ENCODE assay signal across 9 cellular contexts in genomic region chr5:59357421-59357977, GRCh38.
DNase-seq lines count a peak whose midpoint lies in the region; ATAC-seq and TF ChIP-seq lines count a peak whose summit lies in the region.
"Had no signal": no experiment of that assay in that cellular context is flagged by ENCODE, and none has a peak within 500 bp of the region (broad histone marks: within the 10 kb centered on the region; RNA-seq: fewer than 3 reads in every experiment).

No MANE protein-coding gene starts in this region.

- DNase-seq in H4 (ENCODE audit: low spot score) = peak; percentile 91
- DNase-seq in SK-N-DZ (ENCODE audit: low spot score) = peak; percentile 87
- peak; percentile 39 for DNase-seq in left cardiac atrium
- peak; percentile 9 for DNase-seq in osteoblast (ENCODE audit: insufficient read length, low spot score, missing footprints)
- DNase-seq in coronary artery (ENCODE audit: low spot score) = no peak

- no peak overlapping the region for H3K4me2 ChIP-seq in osteoblast (ENCODE audit: insufficient read depth, low read length)

- no peak overlapping the region for H2AFZ ChIP-seq in osteoblast (ENCODE audit: low read length)

- H3K4me1 ChIP-seq in osteoblast (ENCODE audit: insufficient read depth, low read length) = no peaks in the 10 kb centered on the region

- H3K27me3 ChIP-seq in osteoblast (ENCODE audit: insufficient read depth, low read length) = no peaks in the 10 kb centered on the region

- H4K20me1 ChIP-seq in osteoblast (ENCODE audit: insufficient read depth, low read length) = no peaks in the 10 kb centered on the region

- H3K4me3 ChIP-seq in osteoblast (ENCODE audit: insufficient read depth, low read length) = no peak overlapping the region
- H3K4me3 ChIP-seq in coronary artery = no peak overlapping the region
- H3K4me3 ChIP-seq: K562 had no signal

- intact Hi-C loops in left cardiac atrium (cut with DNase I) = no loop called here

- TF ChIP-seq CTCF in osteoblast (IDR thresholded peaks at IDR 0.05; ENCODE audit: extremely low read depth, low read depth, low read length) (no peak), coronary artery (IDR thresholded peaks at IDR 0.05) (no peak)

- no peaks in the 10 kb centered on the region for H3K9me3 ChIP-seq in osteoblast (ENCODE audit: low read depth, low read length)

- H3K79me2 ChIP-seq in osteoblast (ENCODE audit: insufficient read depth, low read length) = no peaks in the 10 kb centered on the region

- H3K36me3 ChIP-seq in osteoblast (ENCODE audit: insufficient read depth, low read length) = no peaks in the 10 kb centered on the region

- no peak overlapping the region for H3K27ac ChIP-seq in osteoblast (ENCODE audit: low read depth, low read length)
- no peak overlapping the region for H3K27ac ChIP-seq in coronary artery

- ATAC-seq in left cardiac atrium = peak; percentile 28 to 70
- ATAC-seq in GM19324 (IDR thresholded peaks at IDR 0.05; ENCODE audit: low FRiP score, unreplicated experiment) = no peak
- ATAC-seq in HG03135 (IDR thresholded peaks at IDR 0.05; ENCODE audit: unreplicated experiment) = no peak
- ATAC-seq in HG03521 (IDR thresholded peaks at IDR 0.05; ENCODE audit: unreplicated experiment) = no peak
- ATAC-seq: K562 had no signal

Comparison
In these comparisons a context has a peak if more than half of its experiments do, and no peak if none do; other contexts are left out.
1. ATAC-seq: peak in left cardiac atrium (2 of 2); none in GM19324 (single experiment), HG03135 (single experiment) and HG03521 (single experiment).